In the genomic region with DNA sequence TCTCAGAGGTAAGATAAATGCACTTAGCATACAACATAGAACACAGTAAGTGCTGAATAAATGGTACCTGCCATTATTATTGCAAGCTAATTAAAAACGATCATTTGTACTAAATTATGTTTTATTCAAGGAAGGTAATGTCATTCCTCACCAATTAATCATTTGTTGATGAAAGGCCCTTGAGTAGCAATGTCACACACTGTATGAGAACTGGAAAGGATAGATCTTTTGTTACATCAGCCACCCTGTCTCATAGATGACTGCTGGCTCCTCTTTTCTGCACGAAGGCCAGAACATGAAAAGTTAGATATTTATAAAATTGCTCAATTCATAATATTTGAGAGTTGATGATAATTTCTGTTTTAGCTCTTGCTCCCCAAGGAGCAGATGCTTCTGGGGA, we compare ENCODE assay signal across 1 cellular context.
TF ChIP-seq lines count a peak whose summit lies in the region.

No MANE protein-coding gene starts in this region.

TF ChIP-seq in HepG2, 621 proteins besides CTCF, POLR2A, EP300 and RAD21:
- TF ChIP-seq, protein P1, sequence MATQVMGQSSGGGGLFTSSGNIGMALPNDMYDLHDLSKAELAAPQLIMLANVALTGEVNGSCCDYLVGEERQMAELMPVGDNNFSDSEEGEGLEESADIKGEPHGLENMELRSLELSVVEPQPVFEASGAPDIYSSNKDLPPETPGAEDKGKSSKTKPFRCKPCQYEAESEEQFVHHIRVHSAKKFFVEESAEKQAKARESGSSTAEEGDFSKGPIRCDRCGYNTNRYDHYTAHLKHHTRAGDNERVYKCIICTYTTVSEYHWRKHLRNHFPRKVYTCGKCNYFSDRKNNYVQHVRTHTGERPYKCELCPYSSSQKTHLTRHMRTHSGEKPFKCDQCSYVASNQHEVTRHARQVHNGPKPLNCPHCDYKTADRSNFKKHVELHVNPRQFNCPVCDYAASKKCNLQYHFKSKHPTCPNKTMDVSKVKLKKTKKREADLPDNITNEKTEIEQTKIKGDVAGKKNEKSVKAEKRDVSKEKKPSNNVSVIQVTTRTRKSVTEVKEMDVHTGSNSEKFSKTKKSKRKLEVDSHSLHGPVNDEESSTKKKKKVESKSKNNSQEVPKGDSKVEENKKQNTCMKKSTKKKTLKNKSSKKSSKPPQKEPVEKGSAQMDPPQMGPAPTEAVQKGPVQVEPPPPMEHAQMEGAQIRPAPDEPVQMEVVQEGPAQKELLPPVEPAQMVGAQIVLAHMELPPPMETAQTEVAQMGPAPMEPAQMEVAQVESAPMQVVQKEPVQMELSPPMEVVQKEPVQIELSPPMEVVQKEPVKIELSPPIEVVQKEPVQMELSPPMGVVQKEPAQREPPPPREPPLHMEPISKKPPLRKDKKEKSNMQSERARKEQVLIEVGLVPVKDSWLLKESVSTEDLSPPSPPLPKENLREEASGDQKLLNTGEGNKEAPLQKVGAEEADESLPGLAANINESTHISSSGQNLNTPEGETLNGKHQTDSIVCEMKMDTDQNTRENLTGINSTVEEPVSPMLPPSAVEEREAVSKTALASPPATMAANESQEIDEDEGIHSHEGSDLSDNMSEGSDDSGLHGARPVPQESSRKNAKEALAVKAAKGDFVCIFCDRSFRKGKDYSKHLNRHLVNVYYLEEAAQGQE (IDR thresholded peaks at IDR 0.05; ENCODE audit: borderline replicate concordance in 1 of 2, low read depth in 1 of 2, low read length in 2 of 2): no peak
- TF ChIP-seq ELF3 (CRISPR knock-in tag; IDR thresholded peaks at IDR 0.05) (no peak), ZFP36L2 (CRISPR knock-in tag; IDR thresholded peaks at IDR 0.05) (no peak), ZNF768 (CRISPR knock-in tag; IDR thresholded peaks at IDR 0.05) (no peak)
